ENCODE assay signal across 1 cellular context in genomic region chr22:43151251-43152000, GRCh38.
TF ChIP-seq lines count a peak whose summit lies in the region.

Gene TSPO (plus strand): TSS chr22:43151559. CDS start chr22:43159239, 7,680 bp downstream.

TF ChIP-seq in A549, 52 proteins besides CTCF, POLR2A, EP300 and RAD21 (continued from another document):
- 0 out of 2 replicates have a peak, but pooled peaks have one; percentile 23 for TF ChIP-seq MYC (IDR thresholded peaks at IDR 0.05; ENCODE audit: borderline replicate concordance, low read length)
- TF ChIP-seq JUN (IDR thresholded peaks at IDR 0.05): peak in 1 of 2 experiments; percentile 20; a peak in 1 of 5 replicates
- no peak for TF ChIP-seq HDAC2 (IDR thresholded peaks at IDR 0.05)
- TF ChIP-seq BHLHE40 (IDR thresholded peaks at IDR 0.05; ENCODE audit: low read depth, low read length): no peak
- no peak for TF ChIP-seq TP53 (CRISPR knock-in tag; IDR thresholded peaks at IDR 0.05)
- TF ChIP-seq NPAS2 (CRISPR knock-in tag; IDR thresholded peaks at IDR 0.05; ENCODE audit: borderline replicate concordance): no peak
- no peak for TF ChIP-seq CBX2 (IDR thresholded peaks at IDR 0.05; ENCODE audit: borderline replicate concordance, low read depth)
- TF ChIP-seq EHMT2 (IDR thresholded peaks at IDR 0.05; ENCODE audit: low read depth): no peak
- TF ChIP-seq HES2 (IDR thresholded peaks at IDR 0.05): no peak
- TF ChIP-seq HEYL (CRISPR knock-in tag; IDR thresholded peaks at IDR 0.05): no peak
